In genomic region chr2:185757356-185757755, GRCh38 we compare ENCODE assay signal across 1 cellular context.
TF ChIP-seq lines count a peak whose summit lies in the region.

No MANE protein-coding gene starts in this region.

TF ChIP-seq in HepG2, 621 proteins besides CTCF, POLR2A, EP300 and RAD21:
- TF ChIP-seq, protein P1, sequence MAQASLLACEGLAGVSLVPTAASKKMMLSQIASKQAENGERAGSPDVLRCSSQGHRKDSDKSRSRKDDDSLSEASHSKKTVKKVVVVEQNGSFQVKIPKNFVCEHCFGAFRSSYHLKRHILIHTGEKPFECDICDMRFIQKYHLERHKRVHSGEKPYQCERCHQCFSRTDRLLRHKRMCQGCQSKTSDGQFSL (CRISPR knock-in tag; IDR thresholded peaks at IDR 0.05): no peak
- no peak for TF ChIP-seq ZNF629 (CRISPR knock-in tag; conservative IDR thresholded peaks at IDR 0.05)
- no peak for TF ChIP-seq KDM5B (CRISPR knock-in tag; IDR thresholded peaks at IDR 0.05; ENCODE audit: borderline replicate concordance)
- TF ChIP-seq, protein P2, sequence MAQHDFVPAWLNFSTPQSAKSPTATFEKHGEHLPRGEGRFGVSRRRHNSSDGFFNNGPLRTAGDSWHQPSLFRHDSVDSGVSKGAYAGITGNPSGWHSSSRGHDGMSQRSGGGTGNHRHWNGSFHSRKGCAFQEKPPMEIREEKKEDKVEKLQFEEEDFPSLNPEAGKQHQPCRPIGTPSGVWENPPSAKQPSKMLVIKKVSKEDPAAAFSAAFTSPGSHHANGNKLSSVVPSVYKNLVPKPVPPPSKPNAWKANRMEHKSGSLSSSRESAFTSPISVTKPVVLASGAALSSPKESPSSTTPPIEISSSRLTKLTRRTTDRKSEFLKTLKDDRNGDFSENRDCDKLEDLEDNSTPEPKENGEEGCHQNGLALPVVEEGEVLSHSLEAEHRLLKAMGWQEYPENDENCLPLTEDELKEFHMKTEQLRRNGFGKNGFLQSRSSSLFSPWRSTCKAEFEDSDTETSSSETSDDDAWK (CRISPR knock-in tag; IDR thresholded peaks at IDR 0.05): no peak
- TF ChIP-seq CREB1 (IDR thresholded peaks at IDR 0.05): peak; percentile 74
- no peak for TF ChIP-seq CREB1 (CRISPR knock-in tag; IDR thresholded peaks at IDR 0.05)
- no peak for TF ChIP-seq ZNF333 (CRISPR knock-in tag; IDR thresholded peaks at IDR 0.05; ENCODE audit: borderline replicate concordance)
- TF ChIP-seq, protein P3, sequence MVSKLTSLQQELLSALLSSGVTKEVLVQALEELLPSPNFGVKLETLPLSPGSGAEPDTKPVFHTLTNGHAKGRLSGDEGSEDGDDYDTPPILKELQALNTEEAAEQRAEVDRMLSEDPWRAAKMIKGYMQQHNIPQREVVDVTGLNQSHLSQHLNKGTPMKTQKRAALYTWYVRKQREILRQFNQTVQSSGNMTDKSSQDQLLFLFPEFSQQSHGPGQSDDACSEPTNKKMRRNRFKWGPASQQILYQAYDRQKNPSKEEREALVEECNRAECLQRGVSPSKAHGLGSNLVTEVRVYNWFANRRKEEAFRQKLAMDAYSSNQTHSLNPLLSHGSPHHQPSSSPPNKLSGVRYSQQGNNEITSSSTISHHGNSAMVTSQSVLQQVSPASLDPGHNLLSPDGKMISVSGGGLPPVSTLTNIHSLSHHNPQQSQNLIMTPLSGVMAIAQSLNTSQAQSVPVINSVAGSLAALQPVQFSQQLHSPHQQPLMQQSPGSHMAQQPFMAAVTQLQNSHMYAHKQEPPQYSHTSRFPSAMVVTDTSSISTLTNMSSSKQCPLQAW (CRISPR knock-in tag; IDR thresholded peaks at IDR 0.05): no peak
